In genomic region chr10:86289577-86289868, GRCh38 we compare ENCODE assay signal across 34 cellular contexts.
A peak's percentile ranks its signal among the peaks of the same experiment; 100 is the strongest.
DNase-seq lines count a peak whose midpoint lies in the region; ATAC-seq and TF ChIP-seq lines count a peak whose summit lies in the region.
"Had no signal": no experiment of that assay in that cellular context is flagged by ENCODE, and none has a peak within 500 bp of the region (broad histone marks: within the 10 kb centered on the region; RNA-seq: fewer than 3 reads in every experiment).

No MANE protein-coding gene starts in this region.

- ATAC-seq in Right ventricle myocardium superior (ENCODE audit: poor library complexity): no peak
- ATAC-seq: activated naive CD8-positive, alpha-beta T cell treated with anti-CD3 and anti-CD28 coated beads, Interleukin-2, amount 50 U/mL, for 24 hours; activated T-cell treated with anti-CD3 and anti-CD28 coated beads, Interleukin-2, amount 50 U/mL, for 4 hours; CD8-positive, alpha-beta T cell; effector memory CD8-positive, alpha-beta T cell; GM12878; left ventricle myocardium superior; right lobe of liver had no signal

- no peaks in the 10 kb centered on the region for H3K79me2 ChIP-seq in OCI-LY7 (ENCODE audit: insufficient read depth, low read depth, low read length)

- H3K4me3 Mint-ChIP-seq in glutamatergic neuron (ENCODE audit: unreplicated experiment) (no peak overlapping the region), type B pancreatic cell (no peak overlapping the region)
- H3K4me3 Mint-ChIP-seq: activated naive CD8-positive, alpha-beta T cell treated with anti-CD3 and anti-CD28 coated beads, Interleukin-2, amount 50 U/mL, for 24 hours; activated T-cell treated with anti-CD3 and anti-CD28 coated beads, Interleukin-2, amount 50 U/mL, for 4 hours; CD8-positive, alpha-beta T cell; effector memory CD8-positive, alpha-beta T cell; mesothelial cell of epicardium had no signal

- H3K4me3 ChIP-seq in OCI-LY7 (ENCODE audit: low read depth, low read length, poor library complexity, severe bottlenecking): no peak overlapping the region
- H3K4me3 ChIP-seq: cardiac muscle cell, GM12878, HAP-1, right lobe of liver, tibial artery had no signal

- no peak overlapping the region for H3K27ac Mint-ChIP-seq in glutamatergic neuron (ENCODE audit: unreplicated experiment)
- H3K27ac Mint-ChIP-seq in type B pancreatic cell: no peak overlapping the region
- H3K27ac Mint-ChIP-seq: activated naive CD8-positive, alpha-beta T cell treated with anti-CD3 and anti-CD28 coated beads, Interleukin-2, amount 50 U/mL, for 24 hours; CD8-positive, alpha-beta T cell; effector memory CD8-positive, alpha-beta T cell; mesothelial cell of epicardium; progenitor cell of endocrine pancreas had no signal

- H3K27ac ChIP-seq in OCI-LY7 (ENCODE audit: low read depth, low read length, poor library complexity, severe bottlenecking): no peak overlapping the region
- H3K27ac ChIP-seq: cardiac muscle cell, right lobe of liver, tibial artery had no signal

- intact Hi-C loops in cardiac septum (cut with DNase I) (no loop called here), Right ventricle myocardium superior (cut with DNase I) (no loop called here), OCI-LY7 (cut with micrococcal nuclease; ENCODE audit: unreplicated experiment) (no loop called here)

- H3K36me3 Mint-ChIP-seq in glutamatergic neuron (ENCODE audit: unreplicated experiment) (no peaks in the 10 kb centered on the region), type B pancreatic cell (no peaks in the 10 kb centered on the region)
- H3K36me3 Mint-ChIP-seq: CD8-positive, alpha-beta T cell; mesothelial cell of epicardium had no signal

- no peaks in the 10 kb centered on the region for H3K9me2 ChIP-seq in OCI-LY7 (ENCODE audit: insufficient read depth, low read length)

- no peaks in the 10 kb centered on the region for H3K4me1 Mint-ChIP-seq in glutamatergic neuron (ENCODE audit: low read depth, unreplicated experiment)
- H3K4me1 Mint-ChIP-seq in type B pancreatic cell (ENCODE audit: unreplicated experiment): no peaks in the 10 kb centered on the region
- H3K4me1 Mint-ChIP-seq: activated naive CD8-positive, alpha-beta T cell treated with anti-CD3 and anti-CD28 coated beads, Interleukin-2, amount 50 U/mL, for 24 hours; mesothelial cell of epicardium had no signal

- POLR2A ChIA-PET in OCI-LY7 (lab: Charles Lee): interaction anchor here (0.5 to 1.2 kb wide), 2 partner anchors 28 to 839 kb away, joined by 3 to 4 read pairs; no protein-coding TSS in a partner anchor

- H3K9me3 ChIP-seq in OCI-LY7 (ENCODE audit: low read length): no peaks in the 10 kb centered on the region
- H3K9me3 ChIP-seq: HAP-1, right lobe of liver, tibial artery had no signal

- H3K4me2 ChIP-seq in OCI-LY7 (ENCODE audit: low read length): no peak overlapping the region

- peaks cover 6% of the 10 kb centered on the region for H3K4me1 ChIP-seq in OCI-LY7 (ENCODE audit: insufficient read depth, low read length, poor library complexity, severe bottlenecking)
- H3K4me1 ChIP-seq: right lobe of liver, tibial artery had no signal

- H3K27me3 Mint-ChIP-seq in glutamatergic neuron (ENCODE audit: unreplicated experiment) (peaks cover 5% of the 10 kb centered on the region), type B pancreatic cell (peaks cover 17% of the 10 kb centered on the region)
- H3K27me3 Mint-ChIP-seq: activated naive CD8-positive, alpha-beta T cell treated with anti-CD3 and anti-CD28 coated beads, Interleukin-2, amount 50 U/mL, for 24 hours had no signal

- peaks cover 2% of the 10 kb centered on the region for H3K9me3 Mint-ChIP-seq in glutamatergic neuron (ENCODE audit: unreplicated experiment)
- no peaks in the 10 kb centered on the region for H3K9me3 Mint-ChIP-seq in type B pancreatic cell
- H3K9me3 Mint-ChIP-seq: activated naive CD8-positive, alpha-beta T cell treated with anti-CD3 and anti-CD28 coated beads, Interleukin-2, amount 50 U/mL, for 24 hours; activated T-cell treated with anti-CD3 and anti-CD28 coated beads, Interleukin-2, amount 50 U/mL, for 4 hours; CD8-positive, alpha-beta T cell; effector memory CD8-positive, alpha-beta T cell; mesothelial cell of epicardium had no signal

- DNase-seq in cardiac septum (ENCODE audit: low spot score) (peak; percentile 62), Right ventricle myocardium superior (no peak), OCI-LY7 (ENCODE audit: low spot score) (no peak), glutamatergic neuron (peak; percentile 6), type B pancreatic cell (ENCODE audit: extremely low spot score, unreplicated experiment) (peak; percentile 39), GM19240 (ENCODE audit: insufficient read length, low spot score) (no peak)
- DNase-seq in activated CD4-positive, alpha-beta T cell treated with anti-CD3 and anti-CD28 coated beads, Interleukin-2, amount 50 U/mL, for 1 hour: no peak
- no peak for DNase-seq in activated effector memory CD4-positive, alpha-beta T cell treated with anti-CD3 and anti-CD28 coated beads, Interleukin-2, amount 50 U/mL, for 16 hours
- DNase-seq: activated CD4-positive, alpha-beta T cell treated with anti-CD3 and anti-CD28 coated beads for 4 hours; activated naive CD4-positive, alpha-beta T cell; activated naive CD8-positive, alpha-beta T cell treated with anti-CD3 and anti-CD28 coated beads, Interleukin-2, amount 50 U/mL, for 24 hours; activated T-cell treated with anti-CD3 and anti-CD28 coated beads, Interleukin-2, amount 50 U/mL, for 4 hours; AML-193; cortex of kidney; effector memory CD8-positive, alpha-beta T cell; erythroblast; IMR-90; left ventricle myocardium superior; naive B cell; NCI-H1092; NCI-H187 treated with DMSO at 0.1 percent for 48 hours; NCI-H2171 treated with DMSO at 0.1 percent for 48 hours; NCI-H524; SHP77; stimulated activated CD4-positive, alpha-beta T cell treated with anti-CD3 and anti-CD28 coated beads, Interleukin-12 subunit alpha, Interleukin-12 subunit beta, amount 100 ng/mL, for 4 hours; stimulated activated CD4-positive, alpha-beta T cell treated with anti-CD3 and anti-CD28 coated beads, Interleukin-4, amount 100 ng/mL, for 1 hour had no signal

- BruUV-seq in OCI-LY7 (replicated peaks; lab: Mats Ljungman, UMichigan): no TSS peak

- H2AFZ ChIP-seq in OCI-LY7 (ENCODE audit: low read length): no peak overlapping the region

- H3K36me3 ChIP-seq in OCI-LY7 (ENCODE audit: insufficient read depth, low read length): no peaks in the 10 kb centered on the region
- H3K36me3 ChIP-seq: cardiac muscle cell, HAP-1, right lobe of liver, tibial artery had no signal

- H4K20me1 ChIP-seq in OCI-LY7 (ENCODE audit: insufficient read depth, low read length): no peaks in the 10 kb centered on the region

- TF ChIP-seq CTCF in OCI-LY7 (conservative IDR thresholded peaks at IDR 0.05; ENCODE audit: low read length) (peak; percentile 48; the same call in 1 of the 2 replicates), glutamatergic neuron (IDR thresholded peaks at IDR 0.05; ENCODE audit: partially characterized antibody, unreplicated experiment) (no peak), type B pancreatic cell (conservative IDR thresholded peaks at IDR 0.05) (no peak)

- CTCF ChIA-PET in OCI-LY7 (lab: Charles Lee; ENCODE audit: unreplicated experiment): no interaction called here

Comparison
In these comparisons a context has a peak if more than half of its experiments do, and no peak if none do; other contexts are left out.
1. DNase-seq: peak in cardiac septum (single experiment), glutamatergic neuron (single experiment) and type B pancreatic cell (single experiment); none in Right ventricle myocardium superior (single experiment), OCI-LY7 (single experiment), GM19240 (single experiment), activated CD4-positive, alpha-beta T cell treated with anti-CD3 and anti-CD28 coated beads, Interleukin-2, amount 50 U/mL, for 1 hour (single experiment) and activated effector memory CD4-positive, alpha-beta T cell treated with anti-CD3 and anti-CD28 coated beads, Interleukin-2, amount 50 U/mL, for 16 hours (single experiment).